ENCODE assay signal across 1 cellular context in the genomic region with DNA sequence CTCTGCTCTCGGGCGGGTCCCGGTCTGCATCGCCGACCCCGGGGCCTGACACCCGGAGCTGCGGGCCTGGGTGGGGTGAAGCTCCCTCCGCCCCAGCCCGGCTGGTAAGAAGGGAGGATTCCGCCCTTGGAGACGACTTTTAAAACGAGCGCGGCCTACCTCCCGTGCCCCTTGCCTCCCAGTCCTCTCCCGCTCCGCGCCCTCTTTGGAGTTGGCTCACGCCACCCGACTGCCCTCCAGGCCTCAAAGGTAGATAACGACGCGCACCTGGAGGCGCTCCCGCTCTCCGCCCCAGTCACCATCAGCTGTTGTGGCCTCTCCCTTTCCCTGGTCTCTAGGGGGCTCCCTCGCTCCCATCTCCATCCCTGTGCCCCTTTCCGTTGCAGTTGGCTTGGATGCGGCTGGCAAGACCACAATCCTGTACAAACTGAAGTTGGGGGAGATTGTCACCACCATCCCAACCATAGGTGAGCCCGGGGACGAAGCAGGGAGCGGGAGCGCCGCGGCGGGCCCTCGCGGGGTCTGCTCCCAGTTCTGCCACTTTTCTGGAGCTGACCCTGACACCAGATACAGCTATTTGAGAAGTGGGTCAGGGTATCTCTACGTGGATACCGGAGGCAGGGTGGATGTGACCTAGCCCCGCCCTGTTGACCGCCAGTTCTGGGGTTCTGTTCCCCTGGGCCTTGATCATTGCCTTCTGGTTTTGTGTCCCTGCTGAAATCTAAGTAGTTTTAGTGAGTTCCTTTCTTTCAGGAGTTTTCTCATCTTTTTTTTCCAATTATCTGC.
TF ChIP-seq lines count a peak whose summit lies in the region.

No MANE protein-coding gene starts in this region.

TF ChIP-seq in endothelial cell of umbilical vein, 7 proteins besides CTCF, POLR2A, EP300 and RAD21 (continued from another document):
- no peak for TF ChIP-seq JUN (IDR thresholded peaks at IDR 0.05; ENCODE audit: borderline replicate concordance, insufficient read depth, insufficient read length, low read depth)
- TF ChIP-seq GATA2 (IDR thresholded peaks at IDR 0.05; ENCODE audit: insufficient read depth, insufficient read length, low read depth, low read length): no peak
- TF ChIP-seq EZH2 (IDR thresholded peaks at IDR 0.05; ENCODE audit: borderline replicate concordance, low read depth, low read length, severe bottlenecking): no peak
